In the genomic region with DNA sequence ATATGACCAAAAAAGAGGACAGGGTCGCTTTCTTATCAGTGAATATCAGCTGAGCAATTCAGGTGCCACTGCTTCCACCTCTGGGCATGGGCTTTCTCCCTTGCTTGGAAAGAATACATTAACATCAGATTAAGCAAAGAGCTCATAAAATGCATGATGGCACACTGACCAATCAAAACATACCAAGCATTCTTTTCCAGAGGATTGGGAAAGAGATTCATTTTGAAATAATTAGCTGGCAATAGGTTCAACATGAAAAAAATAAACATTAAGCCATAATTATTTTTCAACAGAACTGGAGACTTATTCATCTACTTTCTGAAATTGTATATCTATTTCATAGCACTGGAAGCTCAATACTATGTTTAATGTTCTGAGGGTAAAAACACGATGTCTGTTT, we compare ENCODE assay signal across 15 cellular contexts. TPM values are rescaled to one million over a fixed set of nuclear protein-coding genes. Genes with fewer than 3 reads are reported as not detected.
A peak's percentile ranks its signal among the peaks of the same experiment; 100 is the strongest.
DNase-seq lines count a peak whose midpoint lies in the region; ATAC-seq and TF ChIP-seq lines count a peak whose summit lies in the region.
"Had no signal": no experiment of that assay in that cellular context is flagged by ENCODE, and none has a peak within 500 bp of the region (broad histone marks: within the 10 kb centered on the region; RNA-seq: fewer than 3 reads in every experiment).

No MANE protein-coding gene starts in this region.

- DNase-seq in BJ (ENCODE audit: low read depth) (peak; percentile 64), RPMI7951 (ENCODE audit: low read depth) (peak; percentile 39), epithelial cell of prostate (ENCODE audit: low read depth, low spot score) (no peak), non-pigmented ciliary epithelial cell (ENCODE audit: low read depth) (peak; percentile 28), iPS-NIHi7 (ENCODE audit: extremely low spot score) (no peak), NCI-H2227 treated with DMSO at 0.1 percent for 48 hours (lab: John Stamatoyannopoulos, UW) (no peak)
- no peak for DNase-seq in naive thymus-derived CD4-positive, alpha-beta T cell
- DNase-seq: activated naive CD4-positive, alpha-beta T cell treated with anti-CD3 and anti-CD28 coated beads for 36 hours; C1 segment of cervical spinal cord; esophagus squamous epithelium; H7; stimulated activated CD4-positive, alpha-beta T cell treated with anti-CD3 and anti-CD28 coated beads, Interleukin-4, amount 100 ng/mL, for 24 hours had no signal

- TF ChIP-seq CTCF in BJ (IDR thresholded peaks at IDR 0.05; ENCODE audit: insufficient read depth, low read depth, low read length), result no peak

- POLR2A ChIA-PET in BJ (lab: Charles Lee), result interaction anchor here (0.6 to 1.0 kb wide), 4 partner anchors 75 to 199 kb away, joined by 4 to 15 read pairs (median 10); no protein-coding TSS in a partner anchor
- POLR2A ChIA-PET in naive thymus-derived CD4-positive, alpha-beta T cell (lab: Charles Lee), result no interaction called here

- no peaks in the 10 kb centered on the region for H3K4me1 ChIP-seq in naive thymus-derived CD4-positive, alpha-beta T cell (ENCODE audit: control insufficient read depth in 2 of 2, insufficient read depth in 2 of 2, low read length in 2 of 2)

- intact Hi-C loops in naive thymus-derived CD4-positive, alpha-beta T cell (cut with micrococcal nuclease), result no loop called here

- no peak overlapping the region for H3K4me3 Mint-ChIP-seq in naive thymus-derived CD4-positive, alpha-beta T cell
- H3K4me3 Mint-ChIP-seq: activated naive CD4-positive, alpha-beta T cell treated with anti-CD3 and anti-CD28 coated beads for 36 hours; stimulated activated effector memory CD8-positive, alpha-beta T cell treated with anti-CD3 and anti-CD28 coated beads, Interleukin-12 subunit alpha, Interleukin-12 subunit beta, amount 100 ng/mL, for 72 hours had no signal

- peaks cover 0 to 14% (median 6%) of the 10 kb centered on the region in 11 donors for H3K9me3 Mint-ChIP-seq in naive thymus-derived CD4-positive, alpha-beta T cell

- peaks cover 0 to 6% (median 0%) of the 10 kb centered on the region in 5 donors for H3K27me3 Mint-ChIP-seq in naive thymus-derived CD4-positive, alpha-beta T cell

- CTCF ChIA-PET in BJ (lab: Yijun Ruan, JAX), result interaction anchor here (0.9 kb wide), 1 partner anchor 93 kb away, joined by 3 read pairs; no protein-coding TSS in a partner anchor
- CTCF ChIA-PET in naive thymus-derived CD4-positive, alpha-beta T cell (lab: Charles Lee), result no interaction called here

- no peak overlapping the region for H3K4me3 ChIP-seq in BJ (ENCODE audit: low read depth, low read length)
- no peak overlapping the region for H3K4me3 ChIP-seq in naive thymus-derived CD4-positive, alpha-beta T cell (ENCODE audit: low read length)
- H3K4me3 ChIP-seq: esophagus squamous epithelium, vagina had no signal

- no peaks in the 10 kb centered on the region for H3K9me3 ChIP-seq in naive thymus-derived CD4-positive, alpha-beta T cell (ENCODE audit: control insufficient read depth in 2 of 3, low read length in 3 of 3)
- H3K9me3 ChIP-seq: esophagus squamous epithelium, vagina had no signal

- H3K36me3 Mint-ChIP-seq in naive thymus-derived CD4-positive, alpha-beta T cell, result peaks cover 0 to 8% (median 0%) of the 10 kb centered on the region in 5 donors
- H3K36me3 Mint-ChIP-seq: stimulated activated effector memory CD8-positive, alpha-beta T cell treated with anti-CD3 and anti-CD28 coated beads, Interleukin-12 subunit alpha, Interleukin-12 subunit beta, amount 100 ng/mL, for 72 hours had no signal

- H3K27me3 ChIP-seq in BJ (ENCODE audit: control insufficient read depth, insufficient read depth, low read length), result no peaks in the 10 kb centered on the region
- H3K27me3 ChIP-seq in naive thymus-derived CD4-positive, alpha-beta T cell (ENCODE audit: control insufficient read depth in 2 of 2, insufficient read depth in 2 of 2, low read length in 2 of 2), result no peaks in the 10 kb centered on the region
- H3K27me3 ChIP-seq: esophagus squamous epithelium, vagina had no signal

- H3K27ac ChIP-seq in epithelial cell of prostate, result peak overlapping the region; percentile 80
- H3K27ac ChIP-seq in naive thymus-derived CD4-positive, alpha-beta T cell (ENCODE audit: low read depth, low read length), result no peak overlapping the region
- H3K27ac ChIP-seq: esophagus squamous epithelium, vagina had no signal

- no peaks in the 10 kb centered on the region for H3K36me3 ChIP-seq in BJ (ENCODE audit: control insufficient read depth, insufficient read depth, low read length)
- no peaks in the 10 kb centered on the region for H3K36me3 ChIP-seq in naive thymus-derived CD4-positive, alpha-beta T cell (ENCODE audit: control insufficient read depth in 2 of 3, insufficient read depth in 3 of 3, low read length in 3 of 3)
- H3K36me3 ChIP-seq: esophagus squamous epithelium, vagina had no signal

- no peak overlapping the region for H3K27ac Mint-ChIP-seq in naive thymus-derived CD4-positive, alpha-beta T cell
- H3K27ac Mint-ChIP-seq: activated naive CD4-positive, alpha-beta T cell treated with anti-CD3 and anti-CD28 coated beads for 36 hours; stimulated activated effector memory CD8-positive, alpha-beta T cell treated with anti-CD3 and anti-CD28 coated beads, Interleukin-12 subunit alpha, Interleukin-12 subunit beta, amount 100 ng/mL, for 72 hours had no signal

- ATAC-seq in HG03571 (IDR thresholded peaks at IDR 0.05; ENCODE audit: unreplicated experiment), result no peak
- no peak for ATAC-seq in naive thymus-derived CD4-positive, alpha-beta T cell
- ATAC-seq: stimulated activated effector memory CD8-positive, alpha-beta T cell treated with anti-CD3 and anti-CD28 coated beads, Interleukin-12 subunit alpha, Interleukin-12 subunit beta, amount 100 ng/mL, for 72 hours had no signal

- peaks cover 3 to 22% (median 16%) of the 10 kb centered on the region in 7 donors for H3K4me1 Mint-ChIP-seq in naive thymus-derived CD4-positive, alpha-beta T cell

RNA-seq across cellular contexts. Expression of gene TFAM, which starts 53.1 kb away (rescaled TPM):
- polyA plus RNA-seq in BJ (2011; rRNA removed), result 9.0 and 11.5 TPM in 2 replicates
- 6.4 and 8.1 TPM in 2 replicates for polyA minus RNA-seq in BJ (2011; rRNA and poly(A)+ RNA removed)
- 28.8 and 33.4 TPM in 2 replicates for total RNA-seq in RPMI7951 (2014; rRNA removed; shearing (Covaris generic))
- 10 to 100 TPM; 33.1 to 63.2 (median 44.8) TPM for total RNA-seq in naive thymus-derived CD4-positive, alpha-beta T cell
- polyA plus RNA-seq in naive thymus-derived CD4-positive, alpha-beta T cell, result 10 to 100 TPM; 43.5 to 52.7 TPM

Comparison
In these comparisons a context has a peak if more than half of its experiments do, and no peak if none do; other contexts are left out.
1. DNase-seq: peak in BJ (single experiment), RPMI7951 (single experiment) and non-pigmented ciliary epithelial cell (single experiment); none in epithelial cell of prostate (single experiment), iPS-NIHi7 (single experiment), naive thymus-derived CD4-positive, alpha-beta T cell (0 of 9) and NCI-H2227 treated with DMSO at 0.1 percent for 48 hours (single experiment).